In genomic region chrX:5278908-5279307, GRCh38 we compare ENCODE assay signal across 28 cellular contexts.
DNase-seq lines count a peak whose midpoint lies in the region; ATAC-seq, FAIRE-seq and TF ChIP-seq lines count a peak whose summit lies in the region.
"Had no signal": no experiment of that assay in that cellular context is flagged by ENCODE, and none has a peak within 500 bp of the region (broad histone marks: within the 10 kb centered on the region; RNA-seq: fewer than 3 reads in every experiment).

No MANE protein-coding gene starts in this region.

- WGBS in mammary epithelial cell (ENCODE audit: low coverage, missing lambda C conversion rate) = 52% methylated on average over 2 of the region's 2 CpGs

- CTCF ChIA-PET in A673 (lab: Charles Lee) (no interaction called here), mammary epithelial cell (lab: Charles Lee; ENCODE audit: low non-redundant PET) (no interaction called here)

- in situ Hi-C loops in mammary epithelial cell (cut with MboI; ENCODE audit: low sequenced_read_pairs in 2 of 2) = no loop called here

- H2AFZ ChIP-seq in astrocyte (ENCODE audit: low read depth, low read length) (no peak overlapping the region), mammary epithelial cell (ENCODE audit: low read depth, low read length) (no peak overlapping the region)

- H4K20me1 ChIP-seq in astrocyte (ENCODE audit: insufficient read depth, low read length) (no peaks in the 10 kb centered on the region), mammary epithelial cell (ENCODE audit: insufficient read depth, low read length) (no peaks in the 10 kb centered on the region)
- H4K20me1 ChIP-seq: BLaER1 had no signal

- no peak overlapping the region for H3K27ac Mint-ChIP-seq in astrocyte (ENCODE audit: unreplicated experiment)
- H3K27ac Mint-ChIP-seq: CD14-positive monocyte; CD4-positive, alpha-beta memory T cell; CD4-positive, CD25-positive, alpha-beta regulatory T cell had no signal

- H3K27ac ChIP-seq in A673 (ENCODE audit: low read depth, low read length, poor library complexity, severe bottlenecking) (peak overlapping the region; percentile 97), astrocyte (ENCODE audit: low read depth, low read length) (no peak overlapping the region), kidney (ENCODE audit: low read depth in 2 of 2, low read length in 2 of 2) (no peak overlapping the region), mammary epithelial cell (ENCODE audit: insufficient read depth, low read depth, low read length) (no peak overlapping the region)
- H3K27ac ChIP-seq: A549, BLaER1 had no signal

- no peaks in the 10 kb centered on the region for H3K4me1 Mint-ChIP-seq in astrocyte (ENCODE audit: low read depth, unreplicated experiment)
- H3K4me1 Mint-ChIP-seq: CD14-positive monocyte; CD4-positive, alpha-beta memory T cell; CD4-positive, CD25-positive, alpha-beta regulatory T cell; CD8-positive, alpha-beta memory T cell had no signal

- H3K9me3 Mint-ChIP-seq in astrocyte (ENCODE audit: unreplicated experiment) = no peaks in the 10 kb centered on the region

- peaks cover 12% of the 10 kb centered on the region for H3K9me3 ChIP-seq in A673 (ENCODE audit: low read depth, low read length, poor library complexity, severe bottlenecking)
- no peaks in the 10 kb centered on the region for H3K9me3 ChIP-seq in astrocyte (ENCODE audit: insufficient read depth, low read depth, low read length)
- H3K9me3 ChIP-seq in kidney (ENCODE audit: control insufficient read depth in 1 of 2, low read length in 2 of 2) = no peaks in the 10 kb centered on the region
- H3K9me3 ChIP-seq in mammary epithelial cell (replicated peaks; ENCODE audit: insufficient read depth, low read length) = peaks cover 8% of the 10 kb centered on the region
- H3K9me3 ChIP-seq: A549, BE2C, BLaER1 had no signal

- intact Hi-C loops in A673 (cut with micrococcal nuclease; ENCODE audit: unreplicated experiment) = loop anchor here (1.0 to 10.0 kb wide), 8 partner anchors 164 to 1248 kb away; partner anchors contain the start of gene NLGN4X
- intact Hi-C loops in kidney (cut with DNase I) = no loop called here
- intact Hi-C loops in mammary epithelial cell (cut with micrococcal nuclease) = no loop called here

- peaks cover 24% of the 10 kb centered on the region for H3K4me1 ChIP-seq in A673 (ENCODE audit: insufficient read depth, low read length, poor library complexity, severe bottlenecking)
- no peaks in the 10 kb centered on the region for H3K4me1 ChIP-seq in astrocyte (ENCODE audit: insufficient read depth, low read length)
- H3K4me1 ChIP-seq in kidney (ENCODE audit: control insufficient read depth in 1 of 2, insufficient read depth in 1 of 2, low read depth in 1 of 2, low read length in 2 of 2) = no peaks in the 10 kb centered on the region
- no peaks in the 10 kb centered on the region for H3K4me1 ChIP-seq in mammary epithelial cell (ENCODE audit: insufficient read depth, low read length)
- H3K4me1 ChIP-seq: A549, BE2C, BLaER1 had no signal

- H3K36me3 ChIP-seq in A673 (ENCODE audit: insufficient read depth, low read length, poor library complexity, severe bottlenecking) = no peaks in the 10 kb centered on the region
- H3K36me3 ChIP-seq in astrocyte (ENCODE audit: insufficient read depth, low read length) = no peaks in the 10 kb centered on the region
- no peaks in the 10 kb centered on the region for H3K36me3 ChIP-seq in kidney (ENCODE audit: control insufficient read depth in 1 of 2, insufficient read depth in 2 of 2, low read length in 2 of 2)
- H3K36me3 ChIP-seq in mammary epithelial cell (ENCODE audit: insufficient read depth, low read length) = no peaks in the 10 kb centered on the region
- H3K36me3 ChIP-seq: BE2C, BLaER1 had no signal

- H3K79me2 ChIP-seq in astrocyte (ENCODE audit: insufficient read depth, low read length) (no peaks in the 10 kb centered on the region), mammary epithelial cell (ENCODE audit: insufficient read depth, low read length) (no peaks in the 10 kb centered on the region)

- BruUV-seq in A673 (replicated peaks; lab: Mats Ljungman, UMichigan) = no TSS peak
- no TSS peak for BruUV-seq in mammary epithelial cell (replicated peaks; lab: Mats Ljungman, UMichigan)

- dilution Hi-C loops in mammary epithelial cell (cut with HindIII; ENCODE audit: low sequenced_read_pairs) = no loop called here

- no peak overlapping the region for H3K4me3 ChIP-seq in A673 (ENCODE audit: low read depth, low read length, poor library complexity, severe bottlenecking)
- H3K4me3 ChIP-seq in astrocyte (ENCODE audit: insufficient read depth, low read depth, low read length) = no peak overlapping the region
- no peak overlapping the region for H3K4me3 ChIP-seq in kidney (ENCODE audit: low read length in 2 of 2)
- H3K4me3 ChIP-seq in mammary epithelial cell (replicated peaks in 1 of 3; ENCODE audit: insufficient read depth in 1 of 3, low read depth in 2 of 3, low read length in 3 of 3) = no peak overlapping the region
- H3K4me3 ChIP-seq: A549, BLaER1, GM12878 had no signal

- POLR2A ChIA-PET in A673 (lab: Charles Lee; ENCODE audit: low non-redundant PET) = interaction anchor here (0.6 to 0.7 kb wide), 3 partner anchors 172 to 1248 kb away, joined by 4 to 23 read pairs (median 5); no protein-coding TSS in a partner anchor

- H3K27me3 Mint-ChIP-seq in astrocyte (ENCODE audit: low read depth, unreplicated experiment) = no peaks in the 10 kb centered on the region
- H3K27me3 Mint-ChIP-seq: CD4-positive, alpha-beta memory T cell; CD4-positive, CD25-positive, alpha-beta regulatory T cell; CD8-positive, alpha-beta memory T cell had no signal

- no peaks in the 10 kb centered on the region for H3K27me3 ChIP-seq in A673 (replicated peaks; ENCODE audit: insufficient read depth, low read depth, low read length, poor library complexity)
- H3K27me3 ChIP-seq in astrocyte (ENCODE audit: insufficient read depth, low read length) = no peaks in the 10 kb centered on the region
- H3K27me3 ChIP-seq in mammary epithelial cell (ENCODE audit: insufficient read depth, low read length) = no peaks in the 10 kb centered on the region
- H3K27me3 ChIP-seq: BE2C, BLaER1 had no signal

- FAIRE-seq in astrocyte (lab: Jason Lieb, UNC) = peak; percentile 62
- FAIRE-seq in kidney (lab: Jason Lieb, UNC) = peak; percentile 89
- FAIRE-seq: A549, GM12878, GM12892, GM18507 had no signal

- H3K4me2 ChIP-seq in astrocyte (ENCODE audit: low read length) = no peak overlapping the region
- no peak overlapping the region for H3K4me2 ChIP-seq in mammary epithelial cell (ENCODE audit: insufficient read depth, low read depth, low read length)
- H3K4me2 ChIP-seq: A549, BLaER1 had no signal

- DNase-seq in A673 (ENCODE audit: low spot score) = peak; percentile 80
- DNase-seq in astrocyte (ENCODE audit: low read depth) = no peak
- DNase-seq in kidney = no peak
- DNase-seq in stimulated activated CD4-positive, alpha-beta T cell treated with anti-CD3 and anti-CD28 coated beads, Interleukin-4, amount 100 ng/mL, for 24 hours = no peak
- DNase-seq in mammary epithelial cell = no peak
- DNase-seq: 8988T; ACHN; BE2C; C1 segment of cervical spinal cord; CD4-positive, alpha-beta memory T cell; CD4-positive, CD25-positive, alpha-beta regulatory T cell; CD8-positive, alpha-beta memory T cell; COR-L47; DMS 273 treated with DMSO at 0.1 percent for 48 hours; DMS153; DMS53; DMS79; DND-41; EL; GDM1 had no signal

- H3K9ac ChIP-seq in astrocyte (ENCODE audit: low read length) (no peak overlapping the region), kidney (ENCODE audit: low read length in 2 of 2) (no peak overlapping the region), mammary epithelial cell (ENCODE audit: insufficient read depth, low read length) (no peak overlapping the region)
- H3K9ac ChIP-seq: BLaER1 had no signal

- TF ChIP-seq CTCF in A673 (conservative IDR thresholded peaks at IDR 0.05; ENCODE audit: low read depth, low read length) (no peak), astrocyte (IDR thresholded peaks at IDR 0.05; ENCODE audit: insufficient read depth, low read depth, low read length) (no peak), kidney (IDR thresholded peaks at IDR 0.05; ENCODE audit: borderline replicate concordance, extremely low read depth, insufficient read depth) (no peak), mammary epithelial cell (conservative IDR thresholded peaks at IDR 0.05 in 1 of 2, IDR thresholded peaks at IDR 0.05 in 1 of 2; ENCODE audit: extremely low read depth in 1 of 2, insufficient read depth in 1 of 2, low read depth in 1 of 2, low read length in 2 of 2) (no peak)

- H3K4me3 Mint-ChIP-seq in astrocyte (ENCODE audit: unreplicated experiment) = no peak overlapping the region
- H3K4me3 Mint-ChIP-seq: CD14-positive monocyte; CD4-positive, alpha-beta memory T cell; CD4-positive, CD25-positive, alpha-beta regulatory T cell; CD8-positive, alpha-beta memory T cell had no signal

- no peaks in the 10 kb centered on the region for H3K36me3 Mint-ChIP-seq in astrocyte (ENCODE audit: low read depth, unreplicated experiment)
- H3K36me3 Mint-ChIP-seq: CD14-positive monocyte; CD4-positive, alpha-beta memory T cell; CD4-positive, CD25-positive, alpha-beta regulatory T cell; CD8-positive, alpha-beta memory T cell had no signal

- ATAC-seq in HG02973 (IDR thresholded peaks at IDR 0.05; ENCODE audit: unreplicated experiment) (no peak), GM21423 (IDR thresholded peaks at IDR 0.05; ENCODE audit: unreplicated experiment) (no peak)
- ATAC-seq: A549, GM12878 had no signal
